ENCODE assay signal across 12 cellular contexts in genomic region chr5:154276932-154277331, GRCh38.
DNase-seq lines count a peak whose midpoint lies in the region; ATAC-seq, FAIRE-seq and TF ChIP-seq lines count a peak whose summit lies in the region.
"Had no signal": no experiment of that assay in that cellular context is flagged by ENCODE, and none has a peak within 500 bp of the region (broad histone marks: within the 10 kb centered on the region; RNA-seq: fewer than 3 reads in every experiment).

No MANE protein-coding gene starts in this region.

- H3K27me3 ChIP-seq in IMR-90 (ENCODE audit: control insufficient read depth, insufficient read depth, low read length) (no peaks in the 10 kb centered on the region), K562 (ENCODE audit: control insufficient read depth in 2 of 2, insufficient read depth in 2 of 2, low read length in 2 of 2) (no peaks in the 10 kb centered on the region), transverse colon (no peaks in the 10 kb centered on the region), prostate gland (replicated peaks; ENCODE audit: insufficient read depth) (no peaks in the 10 kb centered on the region)

- peaks cover 7 to 59% of the 10 kb centered on the region in 2 experiments; a peak in 3 of 4 replicates for H3K79me1 ChIP-seq in IMR-90 (ENCODE audit: low read depth in 1 of 2, low read length in 2 of 2)

- H3K36me3 ChIP-seq in IMR-90 (ENCODE audit: control insufficient read depth, insufficient read depth, low read length) (no peaks in the 10 kb centered on the region), K562 (ENCODE audit: control insufficient read depth, insufficient read depth, low read length) (no peaks in the 10 kb centered on the region), transverse colon (no peaks in the 10 kb centered on the region), prostate gland (no peaks in the 10 kb centered on the region)

- peak overlapping the region; percentile 65 for H4K91ac ChIP-seq in IMR-90 (ENCODE audit: insufficient read depth, low read depth, low read length)

- DNase-seq in IMR-90 (peak; percentile 97), K562 (ENCODE audit: extremely low read depth in 1 of 4, low spot score in 3 of 4) (peak; percentile 37 to 79 (median 60)), immature natural killer cell (no peak), transverse colon (peak; percentile 30), prostate gland (ENCODE audit: low spot score) (no peak), RKO (ENCODE audit: low spot score) (no peak)
- DNase-seq: activated CD4-positive, alpha-beta memory T cell treated with anti-CD3 and anti-CD28 coated beads, Interleukin-2, amount 10 ng/mL, durations not matched to agents 7 days and 5 days; H9; NCI-H774; stimulated activated CD4-positive, alpha-beta T cell treated with anti-CD3 and anti-CD28 coated beads, Interleukin-1b, Interleukin-23, amount 100 ng/mL, for 48 hours had no signal

- CTCF ChIA-PET in IMR-90 (lab: Yijun Ruan, JAX) (interaction anchor here (0.8 to 2.0 kb wide), 3 partner anchors 31 to 128 kb away, joined by 3 to 4 read pairs (median 4); no protein-coding TSS in a partner anchor), K562 (lab: Yijun Ruan, JAX; ENCODE audit: low intra/inter-chr PET ratio) (no interaction called here)

- peak overlapping the region; percentile 87 for H3K4ac ChIP-seq in IMR-90 (ENCODE audit: low read depth, low read length)

- peak overlapping the region; percentile 78 for H2BK120ac ChIP-seq in IMR-90 (ENCODE audit: low read depth, low read length)

- peak overlapping the region; percentile 65 for H3K4me2 ChIP-seq in IMR-90 (ENCODE audit: low read depth, low read length)
- H3K4me2 ChIP-seq in K562 (ENCODE audit: insufficient read depth, low read length), result peak overlapping the region; percentile 61

- ATAC-seq in IMR-90 (ENCODE audit: low read depth) (peak; percentile 89), K562 (peak; percentile 79), GM18505 (IDR thresholded peaks at IDR 0.05; ENCODE audit: unreplicated experiment) (no peak), HG03135 (IDR thresholded peaks at IDR 0.05; ENCODE audit: unreplicated experiment) (no peak)

- peak overlapping the region; percentile 43; the same call in 1 of the 3 replicates for H2BK15ac ChIP-seq in IMR-90 (ENCODE audit: low read depth, low read length)

- no peak overlapping the region for H2AK9ac ChIP-seq in IMR-90 (replicated peaks; ENCODE audit: low read depth, low read length, poor library complexity)

- H3K56ac ChIP-seq in IMR-90 (ENCODE audit: extremely low read depth, insufficient read depth, low read length), result 0 out of 2 replicates have a peak overlapping the region, but pooled peaks have one; percentile 19

- H3K27me3 Mint-ChIP-seq in immature natural killer cell (ENCODE audit: low read depth in 3 of 3), result peaks cover 0 to 2% (median 2%) of the 10 kb centered on the region in 3 donors
- H3K27me3 Mint-ChIP-seq: activated CD4-positive, alpha-beta memory T cell treated with anti-CD3 and anti-CD28 coated beads, Interleukin-2, amount 10 ng/mL, durations not matched to agents 7 days and 5 days had no signal

- no peak overlapping the region for H3K4me3 ChIP-seq in IMR-90 (ENCODE audit: insufficient read depth, low read depth, low read length)
- no peak overlapping the region for H3K4me3 ChIP-seq in K562
- H3K4me3 ChIP-seq in transverse colon, result no peak overlapping the region
- no peak overlapping the region for H3K4me3 ChIP-seq in prostate gland

- H2AFZ ChIP-seq in IMR-90 (replicated peaks; ENCODE audit: low read length, poor library complexity) (no peak overlapping the region), K562 (ENCODE audit: low read depth, low read length) (no peak overlapping the region; the same call in 1 of the 2 replicates)

- in situ Hi-C loops in IMR-90 (cut with MboI; ENCODE audit: low sequenced_read_pairs), result no loop called here
- in situ Hi-C loops in K562 (cut with MboI), result no loop called here
- in situ Hi-C loops in transverse colon (cut with MboI; ENCODE audit: low pct_ligation_motif_present in 1 of 4, low pct_unique_long_range_greater_than_20kb in 1 of 4, low sequenced_read_pairs in 3 of 4), result no loop called here

- BruUV-seq in IMR-90 (replicated peaks; lab: Mats Ljungman, UMichigan) (no TSS peak), K562 (replicated peaks; lab: Mats Ljungman, UMichigan) (no TSS peak)

- TF ChIP-seq EP300 in K562 (IDR thresholded peaks at IDR 0.05; ENCODE audit: low read length) (no peak), transverse colon (IDR thresholded peaks at IDR 0.05; ENCODE audit: low read depth) (no peak)

- H2AK5ac ChIP-seq in IMR-90 (ENCODE audit: low read depth, low read length), result peak overlapping the region; percentile 67; the same call in 1 of the 2 replicates

- peak overlapping the region; percentile 73; the same call in 1 of the 2 replicates for H4K5ac ChIP-seq in IMR-90 (ENCODE audit: low read depth, low read length)

- H3K9me1 ChIP-seq in IMR-90 (ENCODE audit: insufficient read depth, low read length) (peaks cover 25% of the 10 kb centered on the region), K562 (ENCODE audit: control insufficient read depth, insufficient read depth, low read length) (no peaks in the 10 kb centered on the region)

- H4K20me1 ChIP-seq in IMR-90 (ENCODE audit: insufficient read depth, low read length), result peaks cover 4% of the 10 kb centered on the region; the same call in 1 of the 2 replicates
- no peaks in the 10 kb centered on the region for H4K20me1 ChIP-seq in K562 (replicated peaks; ENCODE audit: control insufficient read depth, insufficient read depth, low read length)

- H3K23ac ChIP-seq in IMR-90 (ENCODE audit: low read depth, low read length), result peak overlapping the region; percentile 50; the same call in 1 of the 2 replicates

- peak overlapping the region; percentile 62 for H2BK5ac ChIP-seq in IMR-90 (ENCODE audit: low read depth, low read length, poor library complexity, severe bottlenecking)

- H3K9ac ChIP-seq in IMR-90 (ENCODE audit: low read depth, low read length) (peak overlapping the region; percentile 9; the same call in 1 of the 2 replicates), K562 (ENCODE audit: insufficient read depth in 1 of 2, low read depth in 2 of 2, low read length in 2 of 2) (peak overlapping the region in 1 of 2 experiments; percentile 28; a peak in 1 of 4 replicates)

- no peaks in the 10 kb centered on the region for H3K79me2 ChIP-seq in K562 (ENCODE audit: control insufficient read depth, insufficient read depth, low read length)

- TF ChIP-seq CTCF in IMR-90 (conservative IDR thresholded peaks at IDR 0.05; ENCODE audit: low read depth, low read length) (no peak), K562 (IDR thresholded peaks at IDR 0.05 in 2 of 3, conservative IDR thresholded peaks at IDR 0.05 in 1 of 3; ENCODE audit: insufficient read depth in 2 of 3, low read depth in 1 of 3, low read length in 3 of 3) (no peak), transverse colon (IDR thresholded peaks at IDR 0.05) (no peak), prostate gland (IDR thresholded peaks at IDR 0.05) (no peak)

- no peak overlapping the region for H3K4me3 Mint-ChIP-seq in immature natural killer cell
- H3K4me3 Mint-ChIP-seq: activated CD4-positive, alpha-beta memory T cell treated with anti-CD3 and anti-CD28 coated beads, Interleukin-2, amount 10 ng/mL, durations not matched to agents 7 days and 5 days; H9 had no signal

- H3K4me1 Mint-ChIP-seq in immature natural killer cell, result peaks cover 60 to 88% of the 10 kb centered on the region in 2 donors

- H3K9me3 Mint-ChIP-seq in immature natural killer cell, result no peaks in the 10 kb centered on the region
- H3K9me3 Mint-ChIP-seq: H9 had no signal

- no peaks in the 10 kb centered on the region for H3K36me3 Mint-ChIP-seq in immature natural killer cell

- TF ChIP-seq POLR2A in IMR-90 (IDR thresholded peaks at IDR 0.05; ENCODE audit: low read depth, low read length) (no peak), K562 (conservative IDR thresholded peaks at IDR 0.05) (no peak), transverse colon (IDR thresholded peaks at IDR 0.05) (no peak), GM18505 (IDR thresholded peaks at IDR 0.05; ENCODE audit: borderline replicate concordance, extremely low read depth, insufficient read depth, insufficient read length) (no peak), prostate gland (IDR thresholded peaks at IDR 0.05) (no peak)

- dilution Hi-C loops in IMR-90 (cut with HindIII; ENCODE audit: low sequenced_read_pairs, unreplicated experiment), result no loop called here

- H3K27ac Mint-ChIP-seq in immature natural killer cell, result peak overlapping the region in 5 of 6 donors; percentile 73 to 92 (median 76)
- H3K27ac Mint-ChIP-seq: activated CD4-positive, alpha-beta memory T cell treated with anti-CD3 and anti-CD28 coated beads, Interleukin-2, amount 10 ng/mL, durations not matched to agents 7 days and 5 days; H9 had no signal

- H3K4me1 ChIP-seq in IMR-90 (ENCODE audit: control insufficient read depth, insufficient read depth, low read length), result peaks cover 27% of the 10 kb centered on the region
- H3K4me1 ChIP-seq in K562 (replicated peaks in 1 of 2; ENCODE audit: control insufficient read depth in 2 of 2, insufficient read depth in 2 of 2, low read length in 2 of 2), result peaks cover 24 to 56% of the 10 kb centered on the region in 2 experiments
- peaks cover 17 to 46% (median 23%) of the 10 kb centered on the region in 4 donors for H3K4me1 ChIP-seq in transverse colon
- H3K4me1 ChIP-seq in prostate gland (replicated peaks), result no peaks in the 10 kb centered on the region

- POLR2A ChIA-PET in IMR-90 (lab: Charles Lee; ENCODE audit: unreplicated experiment) (interaction anchor here (0.5 kb wide), 1 partner anchor 170 kb away, joined by 3 read pairs; no protein-coding TSS in a partner anchor), K562 (lab: Yijun Ruan, JAX) (no interaction called here)

- TF ChIP-seq RAD21 in IMR-90 (IDR thresholded peaks at IDR 0.05; ENCODE audit: low read length) (no peak), K562 (CRISPR knock-in tag; conservative IDR thresholded peaks at IDR 0.05 in 1 of 2, IDR thresholded peaks at IDR 0.05 in 1 of 2) (no peak)

- H2BK20ac ChIP-seq in IMR-90 (ENCODE audit: low read depth, low read length), result peak overlapping the region; percentile 70

- H3K14ac ChIP-seq in IMR-90 (replicated peaks; ENCODE audit: low read depth, low read length), result peak overlapping the region; percentile 46; the same call in 1 of the 2 replicates

- peak overlapping the region in 1 of 2 experiments; percentile 20; a peak in 1 of 4 replicates for H4K8ac ChIP-seq in IMR-90 (ENCODE audit: low read depth in 2 of 2, low read length in 2 of 2)

- H3K9me3 ChIP-seq in IMR-90 (ENCODE audit: control insufficient read depth, insufficient read depth, low read length), result no peaks in the 10 kb centered on the region
- no peaks in the 10 kb centered on the region for H3K9me3 ChIP-seq in K562 (replicated peaks; ENCODE audit: control insufficient read depth, insufficient read depth, low read depth, low read length)
- H3K9me3 ChIP-seq in transverse colon, result no peaks in the 10 kb centered on the region
- H3K9me3 ChIP-seq in prostate gland, result no peaks in the 10 kb centered on the region

- FAIRE-seq in K562 (lab: Jason Lieb, UNC), result peak; percentile 78

- H3K27ac ChIP-seq in IMR-90 (ENCODE audit: insufficient read depth, low read length), result peak overlapping the region; percentile 82; the same call in 1 of the 2 replicates
- peak overlapping the region; percentile 45 for H3K27ac ChIP-seq in K562 (ENCODE audit: extremely low read depth, low read depth, low read length)
- peak overlapping the region; percentile 4 to 32 (median 29) for H3K27ac ChIP-seq in transverse colon
- H3K27ac ChIP-seq in prostate gland, result no peak overlapping the region

- intact Hi-C loops in IMR-90 (cut with micrococcal nuclease) (loop anchor here (2.0 to 5.0 kb wide), 2 partner anchors 78 to 115 kb away; no protein-coding TSS in a partner anchor), K562 (cut with micrococcal nuclease) (no loop called here), transverse colon (cut with DNase I; ENCODE audit: low total_unique reads) (no loop called here), prostate gland (cut with DNase I) (loop anchor here (10.0 kb wide), 1 partner anchor 98 kb away; no protein-coding TSS in a partner anchor)

- H3K18ac ChIP-seq in IMR-90 (ENCODE audit: low read depth, low read length), result peak overlapping the region; percentile 90

- no CpG with 5 or more reads among the region's 2 CpGs for WGBS in IMR-90 (ENCODE audit: extremely low coverage in 2 of 2, insufficient read length in 1 of 2), 2 experiments
- WGBS in K562 (ENCODE audit: insufficient coverage, low coverage, missing lambda C conversion rate), result 3% methylated on average over 2 of the region's 2 CpGs
- 12 to 38% methylated on average over 2 of the region's 2 CpGs for WGBS in transverse colon (ENCODE audit: low coverage in 1 of 2), 2 donors
- 42% methylated on average over 2 of the region's 2 CpGs for WGBS in prostate gland

Comparison
In these comparisons a context has a peak if more than half of its experiments do, and no peak if none do; other contexts are left out.
1. ATAC-seq: peak in IMR-90 (single experiment) and K562 (single experiment); none in GM18505 (single experiment) and HG03135 (single experiment).
2. DNase-seq: peak in IMR-90 (single experiment), K562 (4 of 4) and transverse colon (single experiment); none in immature natural killer cell (0 of 3), prostate gland (single experiment) and RKO (single experiment).
3. H3K27ac ChIP-seq: peak in IMR-90 (single experiment), K562 (single experiment) and transverse colon (4 of 4); none in prostate gland (0 of 2).
4. intact Hi-C loops: an anchor here in IMR-90 (2.0 to 5.0 kb wide) and prostate gland (10.0 kb wide); none called in K562 and transverse colon.